ENCODE assay signal across 30 cellular contexts in genomic region chr1:162662013-162662412, GRCh38. TPM values are rescaled to one million over a fixed set of nuclear protein-coding genes. Genes with fewer than 3 reads are reported as not detected.
"Had no signal": no experiment of that assay in that cellular context is flagged by ENCODE, and none has a peak within 500 bp of the region (broad histone marks: within the 10 kb centered on the region; RNA-seq: fewer than 3 reads in every experiment).

No MANE protein-coding gene starts in this region.

- H3K9ac ChIP-seq: neural progenitor cell, parathyroid adenoma had no signal

- H3K4me1 ChIP-seq: lower lobe of right lung, parathyroid adenoma, right lobe of liver, testis had no signal

- DNase-seq: cortex of kidney; effector memory CD8-positive, alpha-beta T cell; erythroblast; esophagus squamous epithelium; hypothalamus; left ventricle myocardium superior; lower lobe of right lung; mucosa of descending colon; naive thymus-derived CD4-positive, alpha-beta T cell; right lobe of liver; small intestine; stimulated activated CD4-positive, alpha-beta T cell treated with anti-CD3 and anti-CD28 coated beads, Interleukin-12 subunit alpha, Interleukin-12 subunit beta, amount 100 ng/mL, for 4 hours; stimulated activated CD4-positive, alpha-beta T cell treated with anti-CD3 and anti-CD28 coated beads, Interleukin-1b, Interleukin-23, amount 100 ng/mL, for 48 hours; stimulated activated CD4-positive, alpha-beta T cell treated with anti-CD3 and anti-CD28 coated beads, Interleukin-4, amount 100 ng/mL, for 1 hour; stimulated activated CD8-positive, alpha-beta memory T cell treated with anti-CD3 and anti-CD28 coated beads, Interleukin-4, amount 100 ng/mL, for 48 hours; stimulated activated naive CD4-positive, alpha-beta T cell; stomach; substantia nigra; testis; tibial artery; upper lobe of left lung had no signal

- H3K36me3 ChIP-seq: esophagus squamous epithelium, lower lobe of right lung, neural progenitor cell, right lobe of liver, upper lobe of left lung had no signal

- H3K4me3 ChIP-seq: esophagus squamous epithelium, lower lobe of right lung, mucosa of descending colon, neural progenitor cell, right lobe of liver, stomach, testis, tibial artery, upper lobe of left lung had no signal

- H3K27me3 ChIP-seq: esophagus squamous epithelium, neural progenitor cell, right lobe of liver, stomach, testis, tibial artery, upper lobe of left lung had no signal

- H3K9me3 Mint-ChIP-seq: effector memory CD8-positive, alpha-beta T cell; memory B cell; naive thymus-derived CD4-positive, alpha-beta T cell; nephron had no signal

- FAIRE-seq: endometrium, frontal cortex, keratinocyte, small intestine, urothelium cell line had no signal

- H3K27ac Mint-ChIP-seq: effector memory CD8-positive, alpha-beta T cell; memory B cell; naive thymus-derived CD4-positive, alpha-beta T cell; nephron; neural progenitor cell; progenitor cell of endocrine pancreas had no signal

- H3K36me3 Mint-ChIP-seq: memory B cell; naive thymus-derived CD4-positive, alpha-beta T cell; neural progenitor cell had no signal

- H3K4me2 ChIP-seq: neural progenitor cell had no signal

- H2AFZ ChIP-seq: neural progenitor cell, parathyroid adenoma had no signal

- H3K4me3 Mint-ChIP-seq: effector memory CD8-positive, alpha-beta T cell; memory B cell; naive thymus-derived CD4-positive, alpha-beta T cell; nephron; neural progenitor cell had no signal

- ATAC-seq: effector memory CD8-positive, alpha-beta T cell; left ventricle myocardium superior; lower lobe of right lung; mucosa of descending colon; naive thymus-derived CD4-positive, alpha-beta T cell; right lobe of liver had no signal

- H3K9me3 ChIP-seq: esophagus squamous epithelium, lower lobe of right lung, mucosa of descending colon, right lobe of liver, stomach, testis, tibial artery, upper lobe of left lung had no signal

- H3K4me1 Mint-ChIP-seq: memory B cell; naive thymus-derived CD4-positive, alpha-beta T cell; neural progenitor cell had no signal

- H3K79me2 ChIP-seq: parathyroid adenoma had no signal

- H3K27ac ChIP-seq: esophagus squamous epithelium, lower lobe of right lung, neural progenitor cell, parathyroid adenoma, right lobe of liver, stomach, testis, tibial artery, upper lobe of left lung had no signal

RNA-seq across cellular contexts. Expression of gene DDR2, which starts 29.7 kb away (rescaled TPM):
- polyA plus RNA-seq: naive thymus-derived CD4-positive, alpha-beta T cell had no signal
